In genomic region chr9:89953263-89953662, GRCh38 we compare ENCODE assay signal across 7 cellular contexts.
DNase-seq lines count a peak whose midpoint lies in the region; ATAC-seq lines count a peak whose summit lies in the region.
"Not testable (repeated sequence)": the region's sequence is repeated elsewhere in the genome, so short reads cannot be mapped to it uniquely, and the experiment has no call there.

No MANE protein-coding gene starts in this region.

- H3K18ac ChIP-seq in mesendoderm (ENCODE audit: low read length): not testable (repeated sequence)

- not testable (repeated sequence) for H3K27me3 Mint-ChIP-seq in activated CD4-positive, alpha-beta memory T cell treated with anti-CD3 and anti-CD28 coated beads for 36 hours; activated T-cell treated with anti-CD3 and anti-CD28 coated beads, Interleukin-2, amount 50 U/mL, for 4 hours (ENCODE audit: low read depth); activated naive CD4-positive, alpha-beta T cell treated with anti-CD3 and anti-CD28 coated beads, Interleukin-2, amount 50 U/mL, for 24 hours; central memory CD8-positive, alpha-beta T cell

- not testable (repeated sequence) for H2BK120ac ChIP-seq in mesendoderm (ENCODE audit: low read depth, low read length)

- H3K9ac ChIP-seq in mesendoderm (ENCODE audit: low read length): not testable (repeated sequence)

- CTCF ChIA-PET in activated CD4-positive, alpha-beta memory T cell treated with anti-CD3 and anti-CD28 coated beads for 36 hours (lab: Charles Lee): interaction anchor here (1.2 to 2.0 kb wide), 3 partner anchors 27 to 350 kb away, joined by 3 to 9 read pairs (median 3); no protein-coding TSS in a partner anchor

- not testable (repeated sequence) for H3K4ac ChIP-seq in mesendoderm (ENCODE audit: low read depth, low read length)

- H3K79me2 ChIP-seq in mesendoderm (ENCODE audit: control insufficient read depth, insufficient read depth, low read length): not testable (repeated sequence)

- not testable (repeated sequence) for H3K23ac ChIP-seq in mesendoderm (ENCODE audit: low read length)

- DNase-seq in SJSA1 (ENCODE audit: low read depth in 1 of 2, low spot score in 2 of 2); activated CD4-positive, alpha-beta memory T cell treated with anti-CD3 and anti-CD28 coated beads for 36 hours; activated T-cell treated with anti-CD3 and anti-CD28 coated beads, Interleukin-2, amount 50 U/mL, for 4 hours; stimulated activated naive CD8-positive, alpha-beta T cell treated with anti-CD3 and anti-CD28 coated beads, Interleukin-15, Interleukin-2, amounts not matched to agents 100 U/mL and 50 U/mL, for 24 hours: not testable (repeated sequence)
- peak in 1 of 2 donors; percentile 18 for DNase-seq in central memory CD8-positive, alpha-beta T cell (ENCODE audit: low spot score in 2 of 2)
- DNase-seq in mesendoderm: peak; percentile 15

- H4K5ac ChIP-seq in mesendoderm (ENCODE audit: low read length): not testable (repeated sequence)

- H3K4me3 Mint-ChIP-seq in activated CD4-positive, alpha-beta memory T cell treated with anti-CD3 and anti-CD28 coated beads for 36 hours; activated T-cell treated with anti-CD3 and anti-CD28 coated beads, Interleukin-2, amount 50 U/mL, for 4 hours; activated naive CD4-positive, alpha-beta T cell treated with anti-CD3 and anti-CD28 coated beads, Interleukin-2, amount 50 U/mL, for 24 hours; central memory CD8-positive, alpha-beta T cell: not testable (repeated sequence)

- H3K36me3 ChIP-seq in SJSA1; mesendoderm (ENCODE audit: control insufficient read depth, insufficient read depth, low read length): not testable (repeated sequence)

- WGBS in mesendoderm (ENCODE audit: extremely low coverage, insufficient coverage, low lambda C conversion rate): no CpG with 5 or more reads among the region's 4 CpGs

- H3K36me3 Mint-ChIP-seq in activated CD4-positive, alpha-beta memory T cell treated with anti-CD3 and anti-CD28 coated beads for 36 hours; activated T-cell treated with anti-CD3 and anti-CD28 coated beads, Interleukin-2, amount 50 U/mL, for 4 hours (ENCODE audit: insufficient read depth); activated naive CD4-positive, alpha-beta T cell treated with anti-CD3 and anti-CD28 coated beads, Interleukin-2, amount 50 U/mL, for 24 hours; central memory CD8-positive, alpha-beta T cell (ENCODE audit: insufficient read depth): not testable (repeated sequence)

- H2AK5ac ChIP-seq in mesendoderm (ENCODE audit: low read length): not testable (repeated sequence)

- H2BK15ac ChIP-seq in mesendoderm (replicated peaks; ENCODE audit: low read depth): not testable (repeated sequence)

- H2BK5ac ChIP-seq in mesendoderm (ENCODE audit: low read length): not testable (repeated sequence)

- H3K4me1 ChIP-seq in SJSA1 (replicated peaks); mesendoderm (ENCODE audit: control insufficient read depth, low read depth, low read length): not testable (repeated sequence)

- not testable (repeated sequence) for H3K9me3 ChIP-seq in SJSA1 (replicated peaks)

- H3K27ac Mint-ChIP-seq in activated CD4-positive, alpha-beta memory T cell treated with anti-CD3 and anti-CD28 coated beads for 36 hours: peak overlapping the region; percentile 64
- peak overlapping the region; percentile 5 for H3K27ac Mint-ChIP-seq in activated naive CD4-positive, alpha-beta T cell treated with anti-CD3 and anti-CD28 coated beads, Interleukin-2, amount 50 U/mL, for 24 hours
- peak overlapping the region; percentile 19 for H3K27ac Mint-ChIP-seq in central memory CD8-positive, alpha-beta T cell (ENCODE audit: low read depth)

- not testable (repeated sequence) for H3K27me3 ChIP-seq in SJSA1 (replicated peaks); mesendoderm (ENCODE audit: insufficient read depth, low read length, poor library complexity)

- not testable (repeated sequence) for H3K79me1 ChIP-seq in mesendoderm (ENCODE audit: low read length)

- H3K4me2 ChIP-seq in mesendoderm (ENCODE audit: low read length): not testable (repeated sequence)

- H3K56ac ChIP-seq in mesendoderm (ENCODE audit: low read length): not testable (repeated sequence)

- intact Hi-C loops in activated CD4-positive, alpha-beta memory T cell treated with anti-CD3 and anti-CD28 coated beads for 36 hours (cut with micrococcal nuclease): loop anchor here (2.0 kb wide), 1 partner anchor 16 kb away; no protein-coding TSS in a partner anchor

- H3K4me3 ChIP-seq in SJSA1; mesendoderm (ENCODE audit: low read length): not testable (repeated sequence)

- not testable (repeated sequence) for H4K8ac ChIP-seq in mesendoderm (ENCODE audit: low read depth, low read length)

- peaks cover 22% of the 10 kb centered on the region for H3K4me1 Mint-ChIP-seq in activated CD4-positive, alpha-beta memory T cell treated with anti-CD3 and anti-CD28 coated beads for 36 hours (ENCODE audit: low read depth)
- peaks cover 12% of the 10 kb centered on the region for H3K4me1 Mint-ChIP-seq in activated T-cell treated with anti-CD3 and anti-CD28 coated beads, Interleukin-2, amount 50 U/mL, for 4 hours (ENCODE audit: low read depth)
- H3K4me1 Mint-ChIP-seq in activated naive CD4-positive, alpha-beta T cell treated with anti-CD3 and anti-CD28 coated beads, Interleukin-2, amount 50 U/mL, for 24 hours: not testable (repeated sequence)
- H3K4me1 Mint-ChIP-seq in central memory CD8-positive, alpha-beta T cell: peaks cover 12% of the 10 kb centered on the region

- peak overlapping the region; percentile 71; the same call in 1 of the 2 replicates for H3K27ac ChIP-seq in SJSA1
- not testable (repeated sequence) for H3K27ac ChIP-seq in mesendoderm (ENCODE audit: low read depth, low read length)

- peak; percentile 62 to 71 for ATAC-seq in activated T-cell treated with anti-CD3 and anti-CD28 coated beads, Interleukin-2, amount 50 U/mL, for 4 hours
- peak; percentile 91 for ATAC-seq in central memory CD8-positive, alpha-beta T cell (replicated peaks; ENCODE audit: extremely low read depth, poor library complexity, severe bottlenecking)
- peak; percentile 40 for ATAC-seq in stimulated activated naive CD8-positive, alpha-beta T cell treated with anti-CD3 and anti-CD28 coated beads, Interleukin-15, Interleukin-2, amounts not matched to agents 100 U/mL and 50 U/mL, for 24 hours

- POLR2A ChIA-PET in activated CD4-positive, alpha-beta memory T cell treated with anti-CD3 and anti-CD28 coated beads for 36 hours (lab: Charles Lee): interaction anchor here (1.0 to 2.6 kb wide), 2 partner anchors 16 to 31 kb away, joined by 3 to 10 read pairs; no protein-coding TSS in a partner anchor

- not testable (repeated sequence) for H3K9me3 Mint-ChIP-seq in activated CD4-positive, alpha-beta memory T cell treated with anti-CD3 and anti-CD28 coated beads for 36 hours; activated T-cell treated with anti-CD3 and anti-CD28 coated beads, Interleukin-2, amount 50 U/mL, for 4 hours; activated naive CD4-positive, alpha-beta T cell treated with anti-CD3 and anti-CD28 coated beads, Interleukin-2, amount 50 U/mL, for 24 hours; central memory CD8-positive, alpha-beta T cell

Comparison
In these comparisons a context has a peak if more than half of its experiments do, and no peak if none do; other contexts are left out.
1. H3K27ac Mint-ChIP-seq: peak in every context shown above with its lines; median percentile 64 in activated CD4-positive, alpha-beta memory T cell treated with anti-CD3 and anti-CD28 coated beads for 36 hours; 19 in central memory CD8-positive, alpha-beta T cell; 5 in activated naive CD4-positive, alpha-beta T cell treated with anti-CD3 and anti-CD28 coated beads, Interleukin-2, amount 50 U/mL, for 24 hours.
2. ATAC-seq: peak in every context shown above with its lines; median percentile 91 in central memory CD8-positive, alpha-beta T cell; 66 in activated T-cell treated with anti-CD3 and anti-CD28 coated beads, Interleukin-2, amount 50 U/mL, for 4 hours; 40 in stimulated activated naive CD8-positive, alpha-beta T cell treated with anti-CD3 and anti-CD28 coated beads, Interleukin-15, Interleukin-2, amounts not matched to agents 100 U/mL and 50 U/mL, for 24 hours.